ENCODE assay signal across 17 cellular contexts in the genomic region with DNA sequence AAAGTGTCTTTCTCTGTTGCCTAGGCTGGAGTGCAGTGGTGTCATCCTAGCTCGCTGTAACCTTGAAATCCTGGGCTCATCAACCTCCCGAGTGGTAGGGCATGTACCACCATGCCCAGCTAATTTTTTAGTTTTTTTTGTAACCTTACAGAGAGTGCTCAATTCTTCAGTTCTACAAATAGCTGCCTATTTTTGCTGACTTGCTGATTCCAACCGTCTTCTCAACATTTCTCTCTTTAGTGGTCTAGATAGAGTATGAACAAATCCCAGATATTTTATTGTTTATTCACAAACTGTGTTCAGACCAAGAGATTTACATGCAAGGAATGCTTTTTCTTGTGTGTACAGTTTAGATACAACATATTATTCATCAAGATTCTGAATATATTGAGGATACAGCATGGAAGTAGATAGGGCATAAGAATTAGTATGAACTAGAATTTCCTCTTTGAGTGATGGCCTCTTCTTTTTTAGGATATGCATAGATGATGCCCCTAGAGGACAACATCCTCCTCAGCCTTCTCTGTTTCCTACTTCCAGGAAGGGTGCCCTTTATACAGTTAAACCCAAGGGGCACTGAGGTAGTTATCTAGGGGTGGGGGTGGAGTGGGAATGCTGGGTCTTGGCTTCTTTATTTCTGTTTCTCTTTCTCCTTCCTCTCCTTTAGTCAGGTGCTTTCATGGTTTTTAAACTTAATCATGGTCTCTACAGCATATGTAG.
"Had no signal": no experiment of that assay in that cellular context is flagged by ENCODE, and none has a peak within 500 bp of the region (broad histone marks: within the 10 kb centered on the region; RNA-seq: fewer than 3 reads in every experiment).

No MANE protein-coding gene starts in this region.

- DNase-seq: activated CD4-positive, alpha-beta memory T cell treated with anti-CD3 and anti-CD28 coated beads, Interleukin-2, amount 10 ng/mL, durations not matched to agents 7 days and 5 days; activated CD4-positive, alpha-beta T cell treated with anti-CD3 and anti-CD28 coated beads for 4 hours; activated effector memory CD4-positive, alpha-beta T cell treated with Interleukin-2 at 50 U/mL for 16 hours; activated T-cell treated with anti-CD3 and anti-CD28 coated beads, Interleukin-2, amount 50 U/mL, for 24 hours; adrenal gland; left ventricle myocardium superior; natural killer cell; retina; small intestine; stimulated activated CD4-positive, alpha-beta T cell treated with anti-CD3 and anti-CD28 coated beads, Interleukin-4, amount 100 ng/mL, for 24 hours; stimulated activated naive CD4-positive, alpha-beta T cell had no signal

- ATAC-seq: natural killer cell, WTC11 had no signal

- H3K4me3 ChIP-seq: adrenal gland, coronary artery, tibial nerve, vagina had no signal

- H3K9ac ChIP-seq: parathyroid adenoma had no signal

- H3K27ac ChIP-seq: adrenal gland, coronary artery, neutrophil, parathyroid adenoma, tibial nerve, vagina had no signal

- H3K4me1 ChIP-seq: adrenal gland, parathyroid adenoma, tibial nerve, vagina had no signal

- H3K27me3 ChIP-seq: adrenal gland, neutrophil, tibial nerve, vagina had no signal

- H3K9me3 ChIP-seq: adrenal gland, neutrophil, tibial nerve, vagina had no signal

- H2AFZ ChIP-seq: parathyroid adenoma had no signal
